ENCODE assay signal across 8 cellular contexts in the genomic region with DNA sequence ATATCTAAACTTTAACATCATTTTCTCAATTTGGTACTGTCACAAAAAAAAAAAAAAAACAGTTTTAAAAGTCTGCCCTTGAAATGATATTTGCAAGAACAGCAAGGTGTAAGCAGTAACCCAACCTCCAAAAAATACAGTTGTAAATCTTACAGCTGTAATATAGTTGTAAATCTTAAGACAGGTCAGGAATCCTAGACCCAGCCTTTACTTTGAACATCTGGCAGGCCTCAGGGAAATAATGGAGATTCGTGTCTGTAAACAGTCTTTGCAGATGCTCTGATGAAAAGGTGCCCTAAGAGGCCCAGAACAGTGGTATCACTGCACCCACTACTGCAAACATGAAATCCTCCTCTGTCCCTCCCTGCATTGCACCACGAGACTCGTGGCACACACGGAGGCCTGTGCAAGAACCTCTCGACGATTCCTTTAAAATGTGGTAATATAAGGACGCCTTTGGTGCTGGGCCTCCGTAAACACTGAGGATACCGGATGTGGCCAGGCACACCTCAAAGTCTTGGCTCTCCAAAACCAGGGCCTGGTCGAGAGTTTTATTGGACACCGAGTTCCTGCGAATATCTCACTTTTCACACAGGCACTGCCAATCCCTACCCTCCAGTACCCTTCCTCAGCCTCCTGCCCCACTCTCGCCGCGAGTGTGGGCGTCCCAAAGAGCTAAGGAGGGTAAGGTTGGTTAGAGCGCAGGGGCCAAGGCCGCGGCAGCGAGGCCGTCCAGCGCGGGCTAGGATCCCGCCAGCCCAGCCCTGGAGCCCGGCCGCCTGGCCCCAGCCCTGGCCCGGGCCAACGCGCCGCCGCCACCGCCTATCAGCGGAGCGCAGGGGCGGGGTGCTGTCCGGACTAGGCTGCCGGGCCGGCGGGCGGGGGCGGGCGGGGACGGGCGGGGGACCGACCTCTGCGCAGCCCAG. TPM values are rescaled to one million over a fixed set of nuclear protein-coding genes. Genes with fewer than 3 reads are reported as not detected.
DNase-seq lines count a peak whose midpoint lies in the region; ATAC-seq and TF ChIP-seq lines count a peak whose summit lies in the region.

No MANE protein-coding gene starts in this region.

- H3K9me3 Mint-ChIP-seq in activated CD8-positive, alpha-beta T cell treated with anti-CD3 and anti-CD28 coated beads, Interleukin-2, amount 10 ng/mL, durations not matched to agents 7 days and 5 days (ENCODE audit: insufficient read depth) = no peaks in the 10 kb centered on the region
- no peaks in the 10 kb centered on the region for H3K9me3 Mint-ChIP-seq in endothelial cell (ENCODE audit: unreplicated experiment)
- H3K9me3 Mint-ChIP-seq in stimulated activated naive CD8-positive, alpha-beta T cell treated with anti-CD3 and anti-CD28 coated beads, Interleukin-15, Interleukin-2, amounts not matched to agents 100 ng/mL and 50 ng/mL, for 24 hours = no peaks in the 10 kb centered on the region

- H3K4me3 Mint-ChIP-seq in activated CD8-positive, alpha-beta T cell treated with anti-CD3 and anti-CD28 coated beads, Interleukin-2, amount 10 ng/mL, durations not matched to agents 7 days and 5 days = peak overlapping the region; percentile 77
- peak overlapping the region; percentile 83 for H3K4me3 Mint-ChIP-seq in endothelial cell (ENCODE audit: unreplicated experiment)
- H3K4me3 Mint-ChIP-seq in stimulated activated naive CD8-positive, alpha-beta T cell treated with anti-CD3 and anti-CD28 coated beads, Interleukin-15, Interleukin-2, amounts not matched to agents 100 ng/mL and 50 ng/mL, for 24 hours = peak overlapping the region; percentile 88

- DNase-seq in AG20443 (ENCODE audit: low spot score) (peak; percentile 92), NCI-H526 treated with DMSO at 0.1 percent for 48 hours (lab: John Stamatoyannopoulos, UW) (peak; percentile 29), endothelial cell (ENCODE audit: low spot score) (peak; percentile 56), mucosa of gallbladder (ENCODE audit: low spot score) (peak; percentile 50)
- peak; percentile 68 for DNase-seq in activated CD8-positive, alpha-beta T cell treated with anti-CD3 and anti-CD28 coated beads, Interleukin-2, amount 10 ng/mL, durations not matched to agents 7 days and 5 days

- H3K36me3 Mint-ChIP-seq in activated CD8-positive, alpha-beta T cell treated with anti-CD3 and anti-CD28 coated beads, Interleukin-2, amount 10 ng/mL, durations not matched to agents 7 days and 5 days (ENCODE audit: low read depth) = peaks cover 21% of the 10 kb centered on the region
- H3K36me3 Mint-ChIP-seq in endothelial cell (ENCODE audit: low read depth, unreplicated experiment) = peaks cover 4% of the 10 kb centered on the region
- H3K36me3 Mint-ChIP-seq in stimulated activated naive CD8-positive, alpha-beta T cell treated with anti-CD3 and anti-CD28 coated beads, Interleukin-15, Interleukin-2, amounts not matched to agents 100 ng/mL and 50 ng/mL, for 24 hours (ENCODE audit: low read depth) = peaks cover 14% of the 10 kb centered on the region

- peak; percentile 39 for ATAC-seq in GM18858 (IDR thresholded peaks at IDR 0.05; ENCODE audit: unreplicated experiment)
- peak; percentile 66 for ATAC-seq in HG03039 (IDR thresholded peaks at IDR 0.05; ENCODE audit: unreplicated experiment)
- ATAC-seq in activated CD8-positive, alpha-beta T cell treated with anti-CD3 and anti-CD28 coated beads, Interleukin-2, amount 10 ng/mL, durations not matched to agents 7 days and 5 days = peak; percentile 82

- CTCF ChIA-PET in activated CD8-positive, alpha-beta T cell treated with anti-CD3 and anti-CD28 coated beads, Interleukin-2, amount 10 ng/mL, durations not matched to agents 7 days and 5 days (lab: Charles Lee) = interaction anchor here (1.1 to 2.9 kb wide), 2 partner anchors 109 to 199 kb away, joined by 3 to 16 read pairs; no protein-coding TSS in a partner anchor

- no peaks in the 10 kb centered on the region for H3K27me3 Mint-ChIP-seq in activated CD8-positive, alpha-beta T cell treated with anti-CD3 and anti-CD28 coated beads, Interleukin-2, amount 10 ng/mL, durations not matched to agents 7 days and 5 days (ENCODE audit: low read depth)
- H3K27me3 Mint-ChIP-seq in endothelial cell (ENCODE audit: unreplicated experiment) = peaks cover 6% of the 10 kb centered on the region
- H3K27me3 Mint-ChIP-seq in stimulated activated naive CD8-positive, alpha-beta T cell treated with anti-CD3 and anti-CD28 coated beads, Interleukin-15, Interleukin-2, amounts not matched to agents 100 ng/mL and 50 ng/mL, for 24 hours = no peaks in the 10 kb centered on the region

- peaks cover 70% of the 10 kb centered on the region for H3K4me1 Mint-ChIP-seq in activated CD8-positive, alpha-beta T cell treated with anti-CD3 and anti-CD28 coated beads, Interleukin-2, amount 10 ng/mL, durations not matched to agents 7 days and 5 days (ENCODE audit: low read depth)
- H3K4me1 Mint-ChIP-seq in endothelial cell (ENCODE audit: unreplicated experiment) = peaks cover 17% of the 10 kb centered on the region
- H3K4me1 Mint-ChIP-seq in stimulated activated naive CD8-positive, alpha-beta T cell treated with anti-CD3 and anti-CD28 coated beads, Interleukin-15, Interleukin-2, amounts not matched to agents 100 ng/mL and 50 ng/mL, for 24 hours (ENCODE audit: low read depth) = peaks cover 73% of the 10 kb centered on the region

- POLR2A ChIA-PET in activated CD8-positive, alpha-beta T cell treated with anti-CD3 and anti-CD28 coated beads, Interleukin-2, amount 10 ng/mL, durations not matched to agents 7 days and 5 days (lab: Charles Lee) = interaction anchor here (0.5 to 4.9 kb wide), 3 partner anchors 33 to 252 kb away, joined by 3 to 28 read pairs (median 4); no protein-coding TSS in a partner anchor

- no peak for TF ChIP-seq CTCF in endothelial cell (IDR thresholded peaks at IDR 0.05; ENCODE audit: unreplicated experiment)

- H3K27ac Mint-ChIP-seq in activated CD8-positive, alpha-beta T cell treated with anti-CD3 and anti-CD28 coated beads, Interleukin-2, amount 10 ng/mL, durations not matched to agents 7 days and 5 days = peak overlapping the region; percentile 83
- no peak overlapping the region for H3K27ac Mint-ChIP-seq in endothelial cell (ENCODE audit: unreplicated experiment)
- H3K27ac Mint-ChIP-seq in stimulated activated naive CD8-positive, alpha-beta T cell treated with anti-CD3 and anti-CD28 coated beads, Interleukin-15, Interleukin-2, amounts not matched to agents 100 ng/mL and 50 ng/mL, for 24 hours = peak overlapping the region; percentile 87

RNA-seq across cellular contexts. Expression of gene REEP3, which starts 0.5 kb away (rescaled TPM):
- total RNA-seq in activated CD8-positive, alpha-beta T cell treated with anti-CD3 and anti-CD28 coated beads, Interleukin-2, amount 10 ng/mL, durations not matched to agents 7 days and 5 days = 10 to 100 TPM; 17.5 to 17.6 TPM
- total RNA-seq in endothelial cell (ENCODE audit: unreplicated experiment) (26.1 TPM), mucosa of gallbladder (53.4 TPM)

RNA-seq across cellular contexts. Expression of gene JMJD1C, which starts 54.9 kb away (rescaled TPM):
- 10 to 100 TPM; 63.0 to 65.1 TPM for total RNA-seq in activated CD8-positive, alpha-beta T cell treated with anti-CD3 and anti-CD28 coated beads, Interleukin-2, amount 10 ng/mL, durations not matched to agents 7 days and 5 days
- total RNA-seq in endothelial cell (ENCODE audit: unreplicated experiment) (83.7 TPM), mucosa of gallbladder (79.0 TPM)

Comparison
In these comparisons a context has a peak if more than half of its experiments do, and no peak if none do; other contexts are left out.
1. Peak in every context shown above with its lines: DNase-seq and ATAC-seq.
2. DNase-seq: peak in every context shown above with its lines; median percentile 92 in AG20443; 68 in activated CD8-positive, alpha-beta T cell treated with anti-CD3 and anti-CD28 coated beads, Interleukin-2, amount 10 ng/mL, durations not matched to agents 7 days and 5 days; 56 in endothelial cell; 50 in mucosa of gallbladder; 29 in NCI-H526 treated with DMSO at 0.1 percent for 48 hours.